Comparison of ENCODE assay signal across 1 cellular context in genomic region chr9:19138084-19138483, GRCh38.
TF ChIP-seq lines count a peak whose summit lies in the region.

No MANE protein-coding gene starts in this region.

TF ChIP-seq in GM12878, 131 proteins besides CTCF, POLR2A, EP300 and RAD21 (continued from another document):
- TF ChIP-seq, protein P1, sequence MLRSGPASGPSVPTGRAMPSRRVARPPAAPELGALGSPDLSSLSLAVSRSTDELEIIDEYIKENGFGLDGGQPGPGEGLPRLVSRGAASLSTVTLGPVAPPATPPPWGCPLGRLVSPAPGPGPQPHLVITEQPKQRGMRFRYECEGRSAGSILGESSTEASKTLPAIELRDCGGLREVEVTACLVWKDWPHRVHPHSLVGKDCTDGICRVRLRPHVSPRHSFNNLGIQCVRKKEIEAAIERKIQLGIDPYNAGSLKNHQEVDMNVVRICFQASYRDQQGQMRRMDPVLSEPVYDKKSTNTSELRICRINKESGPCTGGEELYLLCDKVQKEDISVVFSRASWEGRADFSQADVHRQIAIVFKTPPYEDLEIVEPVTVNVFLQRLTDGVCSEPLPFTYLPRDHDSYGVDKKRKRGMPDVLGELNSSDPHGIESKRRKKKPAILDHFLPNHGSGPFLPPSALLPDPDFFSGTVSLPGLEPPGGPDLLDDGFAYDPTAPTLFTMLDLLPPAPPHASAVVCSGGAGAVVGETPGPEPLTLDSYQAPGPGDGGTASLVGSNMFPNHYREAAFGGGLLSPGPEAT (IDR thresholded peaks at IDR 0.05; ENCODE audit: low read depth) = 0 out of 2 replicates have a peak, but pooled peaks have one; percentile 18
- TF ChIP-seq ZNF687 (IDR thresholded peaks at IDR 0.05) = no peak
- no peak for TF ChIP-seq HDAC6 (IDR thresholded peaks at IDR 0.05; ENCODE audit: unreplicated experiment)
- TF ChIP-seq ZNF207 (IDR thresholded peaks at IDR 0.05; ENCODE audit: borderline replicate concordance) = no peak
- TF ChIP-seq EGR1 (IDR thresholded peaks at IDR 0.05; ENCODE audit: borderline replicate concordance in 1 of 2, low read depth in 2 of 2, low read length in 2 of 2) = no peak
- peak; percentile 64 for TF ChIP-seq ATF7 (IDR thresholded peaks at IDR 0.05; ENCODE audit: low read depth)
